In genomic region chr16:61460020-61460419, GRCh38 we compare ENCODE assay signal across 8 cellular contexts.
"Had no signal": no experiment of that assay in that cellular context is flagged by ENCODE, and none has a peak within 500 bp of the region (broad histone marks: within the 10 kb centered on the region; RNA-seq: fewer than 3 reads in every experiment).

No MANE protein-coding gene starts in this region.

- FAIRE-seq: G401.6, GM12878, GM12891, GM12892, GM18507, GM19239 had no signal

- ATAC-seq: GM12878 had no signal

- H3K4me3 ChIP-seq: GM12878 had no signal

- DNase-seq: GDM1, GF-D8 had no signal
